Comparison of ENCODE assay signal across 10 cellular contexts in the genomic region with DNA sequence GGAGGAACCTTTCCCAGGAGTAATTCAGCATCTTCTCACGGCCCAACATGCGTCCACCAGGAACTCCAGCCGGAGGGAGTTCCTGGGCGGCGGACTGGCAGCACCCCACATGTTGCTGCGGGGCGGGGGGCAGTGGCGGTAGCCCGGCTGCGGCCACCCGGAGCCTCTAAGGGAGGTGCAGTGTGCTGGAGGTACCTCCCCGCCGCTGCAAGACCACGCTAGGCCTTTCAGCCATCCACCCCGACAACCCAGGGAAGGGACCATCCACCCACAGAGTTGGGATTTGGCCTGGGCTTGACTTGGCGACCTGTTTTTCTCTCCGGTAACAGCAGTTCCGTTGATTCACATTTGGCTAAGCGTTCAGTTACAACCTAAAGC. TPM values are rescaled to one million over a fixed set of nuclear protein-coding genes. Genes with fewer than 3 reads are reported as not detected.
DNase-seq lines count a peak whose midpoint lies in the region; ATAC-seq and TF ChIP-seq lines count a peak whose summit lies in the region.
"Had no signal": no experiment of that assay in that cellular context is flagged by ENCODE, and none has a peak within 500 bp of the region (broad histone marks: within the 10 kb centered on the region; RNA-seq: fewer than 3 reads in every experiment).

No MANE protein-coding gene starts in this region.

- no peaks in the 10 kb centered on the region for H3K36me3 Mint-ChIP-seq in activated CD4-positive, alpha-beta T cell treated with anti-CD3 and anti-CD28 coated beads, Interleukin-2, amount 10 ng/mL, durations not matched to agents 24 days and 14 days (ENCODE audit: low read depth)

- H3K4me1 ChIP-seq in right atrium auricular region (peaks cover 0 to 15% of the 10 kb centered on the region in 2 donors), mucosa of descending colon (ENCODE audit: low read depth) (no peaks in the 10 kb centered on the region)

- H3K9me3 Mint-ChIP-seq in activated CD4-positive, alpha-beta T cell treated with anti-CD3 and anti-CD28 coated beads, Interleukin-2, amount 10 ng/mL, durations not matched to agents 24 days and 14 days, result peaks cover 3% of the 10 kb centered on the region
- H3K9me3 Mint-ChIP-seq: T-helper 2 cell treated with Interferon-gamma antibody and Interleukin-4, amounts not matched to agents 5 μg/mL and 100 μg/mL, for 36 hours had no signal

- H3K36me3 ChIP-seq in right atrium auricular region (no peaks in the 10 kb centered on the region), mucosa of descending colon (ENCODE audit: low read depth) (no peaks in the 10 kb centered on the region)

- H3K27me3 ChIP-seq in right atrium auricular region, result peaks cover 0 to 6% of the 10 kb centered on the region in 2 donors

- TF ChIP-seq CTCF in right atrium auricular region (IDR thresholded peaks at IDR 0.05) (no peak), cardiac fibroblast (IDR thresholded peaks at IDR 0.05; ENCODE audit: low read depth, low read length) (no peak), mucosa of descending colon (IDR thresholded peaks at IDR 0.05) (no peak)

- ATAC-seq in left ventricle myocardium superior, result no peak
- ATAC-seq in mucosa of descending colon, result no peak
- ATAC-seq in HG03469 (IDR thresholded peaks at IDR 0.05; ENCODE audit: unreplicated experiment), result no peak
- ATAC-seq in HG03457 (IDR thresholded peaks at IDR 0.05; ENCODE audit: unreplicated experiment), result no peak

- no peak for DNase-seq in right atrium auricular region (ENCODE audit: low spot score)
- DNase-seq in left ventricle myocardium superior, result no peak
- no peak for DNase-seq in cardiac fibroblast (ENCODE audit: low read depth in 2 of 2)
- no peak for DNase-seq in mucosa of descending colon
- DNase-seq in KBM-7, result no peak
- no peak for DNase-seq in activated CD4-positive, alpha-beta T cell treated with anti-CD3 and anti-CD28 coated beads, Interleukin-2, amount 10 ng/mL, durations not matched to agents 24 days and 14 days
- DNase-seq: effector CD4-positive, alpha-beta T cell had no signal

- no peak overlapping the region for H3K27ac ChIP-seq in right atrium auricular region

- H3K4me3 ChIP-seq in right atrium auricular region (peak overlapping the region; percentile 56), cardiac fibroblast (replicated peaks in 1 of 2; ENCODE audit: low read depth in 2 of 2, low read length in 2 of 2) (peak overlapping the region; percentile 41 to 51), mucosa of descending colon (peak overlapping the region; percentile 30)

- no peak overlapping the region for H3K4me3 Mint-ChIP-seq in activated CD4-positive, alpha-beta T cell treated with anti-CD3 and anti-CD28 coated beads, Interleukin-2, amount 10 ng/mL, durations not matched to agents 24 days and 14 days
- H3K4me3 Mint-ChIP-seq: T-helper 2 cell treated with Interferon-gamma antibody and Interleukin-4, amounts not matched to agents 5 μg/mL and 100 μg/mL, for 36 hours had no signal

- peaks cover 47% of the 10 kb centered on the region for H3K27me3 Mint-ChIP-seq in activated CD4-positive, alpha-beta T cell treated with anti-CD3 and anti-CD28 coated beads, Interleukin-2, amount 10 ng/mL, durations not matched to agents 24 days and 14 days

- in situ Hi-C loops in KBM-7 (cut with MboI; ENCODE audit: low pct_unique_long_range_greater_than_20kb, low sequenced_read_pairs), result no loop called here

- no peaks in the 10 kb centered on the region for H3K4me1 Mint-ChIP-seq in activated CD4-positive, alpha-beta T cell treated with anti-CD3 and anti-CD28 coated beads, Interleukin-2, amount 10 ng/mL, durations not matched to agents 24 days and 14 days

- intact Hi-C loops in left ventricle myocardium superior (cut with micrococcal nuclease), result no loop called here
- intact Hi-C loops in mucosa of descending colon (cut with DNase I, micrococcal nuclease), result no loop called here
- intact Hi-C loops in activated CD4-positive, alpha-beta T cell treated with anti-CD3 and anti-CD28 coated beads, Interleukin-2, amount 10 ng/mL, durations not matched to agents 24 days and 14 days (cut with micrococcal nuclease), result no loop called here

- H3K27ac Mint-ChIP-seq in activated CD4-positive, alpha-beta T cell treated with anti-CD3 and anti-CD28 coated beads, Interleukin-2, amount 10 ng/mL, durations not matched to agents 24 days and 14 days, result no peak overlapping the region
- H3K27ac Mint-ChIP-seq: T-helper 2 cell treated with Interferon-gamma antibody and Interleukin-4, amounts not matched to agents 5 μg/mL and 100 μg/mL, for 36 hours had no signal

- H3K9me3 ChIP-seq in right atrium auricular region (no peaks in the 10 kb centered on the region), mucosa of descending colon (no peaks in the 10 kb centered on the region)

RNA-seq across cellular contexts. Expression of gene LYPD6, which starts 0.6 kb away (rescaled TPM):
- total RNA-seq in right atrium auricular region (1 to 10 TPM in 1 of 2 donors, under 1 TPM in 1; 0.63 to 1.2 TPM), left ventricle myocardium superior (0.30 TPM), mucosa of descending colon (1 to 10 TPM; 2.0 to 2.4 (median 2.2) TPM)
- total RNA-seq in activated CD4-positive, alpha-beta T cell treated with anti-CD3 and anti-CD28 coated beads, Interleukin-2, amount 10 ng/mL, durations not matched to agents 24 days and 14 days, result not detected in 2 replicates
